18 cellular contexts compared by ENCODE assay signal in the genomic region with DNA sequence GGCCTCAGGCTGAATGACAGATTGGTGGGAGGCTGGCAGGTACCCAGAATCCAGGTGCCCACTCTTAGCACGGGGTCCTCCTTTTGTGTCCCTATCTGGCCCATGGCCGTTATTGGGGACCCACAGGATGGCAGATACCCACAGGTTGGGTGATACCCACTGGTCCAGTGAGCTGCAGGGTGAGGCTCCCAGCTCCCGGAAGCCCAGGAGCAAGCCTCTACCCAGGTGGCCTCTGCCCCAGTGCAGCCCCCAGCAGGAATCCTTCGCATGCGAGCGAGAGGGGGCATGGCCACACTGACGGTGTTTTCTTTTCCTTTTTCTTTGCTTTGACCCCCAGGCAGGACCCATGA.
"Had no signal": no experiment of that assay in that cellular context is flagged by ENCODE, and none has a peak within 500 bp of the region (broad histone marks: within the 10 kb centered on the region; RNA-seq: fewer than 3 reads in every experiment).

No MANE protein-coding gene starts in this region.

- H3K36me3 Mint-ChIP-seq: activated CD4-positive, alpha-beta memory T cell treated with anti-CD3 and anti-CD28 coated beads for 36 hours; activated naive CD4-positive, alpha-beta T cell treated with anti-CD3 and anti-CD28 coated beads, Interleukin-2, amount 50 U/mL, for 24 hours; mesothelial cell of epicardium; naive thymus-derived CD4-positive, alpha-beta T cell had no signal

- H3K4me1 Mint-ChIP-seq: activated CD4-positive, alpha-beta T cell treated with anti-CD3 and anti-CD28 coated beads, Interleukin-2, amount 10 ng/mL, durations not matched to agents 24 days and 14 days; activated naive CD4-positive, alpha-beta T cell treated with anti-CD3 and anti-CD28 coated beads, Interleukin-2, amount 50 U/mL, for 24 hours; activated naive CD8-positive, alpha-beta T cell treated with anti-CD3 and anti-CD28 coated beads, Interleukin-2, amount 50 U/mL, for 24 hours; mesothelial cell of epicardium; naive thymus-derived CD4-positive, alpha-beta T cell had no signal

- H3K27ac ChIP-seq: esophagus muscularis mucosa, foreskin keratinocyte, heart right ventricle, vagina had no signal

- H3K4me1 ChIP-seq: esophagus muscularis mucosa, foreskin keratinocyte, heart right ventricle, vagina had no signal

- H3K4me3 Mint-ChIP-seq: activated CD4-positive, alpha-beta memory T cell treated with anti-CD3 and anti-CD28 coated beads for 36 hours; activated CD4-positive, alpha-beta T cell treated with anti-CD3 and anti-CD28 coated beads, Interleukin-2, amount 10 ng/mL, durations not matched to agents 24 days and 14 days; activated naive CD4-positive, alpha-beta T cell treated with anti-CD3 and anti-CD28 coated beads, Interleukin-2, amount 50 U/mL, for 24 hours; activated naive CD8-positive, alpha-beta T cell treated with anti-CD3 and anti-CD28 coated beads, Interleukin-2, amount 50 U/mL, for 24 hours; mesothelial cell of epicardium; naive thymus-derived CD4-positive, alpha-beta T cell; neural crest cell had no signal

- ATAC-seq: activated naive CD8-positive, alpha-beta T cell treated with anti-CD3 and anti-CD28 coated beads, Interleukin-2, amount 50 U/mL, for 24 hours; foreskin keratinocyte; heart right ventricle; naive thymus-derived CD4-positive, alpha-beta T cell; right cardiac atrium had no signal

- H3K36me3 ChIP-seq: heart right ventricle, vagina had no signal

- H3K4me3 ChIP-seq: esophagus muscularis mucosa, heart right ventricle, vagina had no signal

- H3K9me3 Mint-ChIP-seq: activated CD4-positive, alpha-beta memory T cell treated with anti-CD3 and anti-CD28 coated beads for 36 hours; activated CD4-positive, alpha-beta T cell treated with anti-CD3 and anti-CD28 coated beads, Interleukin-2, amount 10 ng/mL, durations not matched to agents 24 days and 14 days; activated naive CD4-positive, alpha-beta T cell treated with anti-CD3 and anti-CD28 coated beads, Interleukin-2, amount 50 U/mL, for 24 hours; activated naive CD8-positive, alpha-beta T cell treated with anti-CD3 and anti-CD28 coated beads, Interleukin-2, amount 50 U/mL, for 24 hours; activated T-helper 2 cell treated with anti-CD3 and anti-CD28 coated beads, Interferon-gamma antibody, Interleukin-2, Interleukin-4, amounts not matched to agents 10 μg/mL and 5 μg/mL and 100 μg/mL, durations not matched to agents 14 hours and 24 hours and 36 hours; naive thymus-derived CD4-positive, alpha-beta T cell; neural crest cell had no signal

- DNase-seq: activated CD4-positive, alpha-beta memory T cell treated with anti-CD3 and anti-CD28 coated beads for 36 hours; activated CD4-positive, alpha-beta T cell treated with anti-CD3 and anti-CD28 coated beads, Interleukin-2, amount 10 ng/mL, durations not matched to agents 24 days and 14 days; activated naive CD8-positive, alpha-beta T cell treated with anti-CD3 and anti-CD28 coated beads, Interleukin-2, amount 50 U/mL, for 24 hours; activated T-cell treated with anti-CD3 and anti-CD28 coated beads, Interleukin-2, amount 50 U/mL, for 48 hours; amygdala; caudate nucleus; foreskin keratinocyte; heart right ventricle; naive thymus-derived CD4-positive, alpha-beta T cell; right cardiac atrium; stimulated activated naive CD4-positive, alpha-beta T cell; trophoblast cell had no signal

- H3K27me3 ChIP-seq: esophagus muscularis mucosa, foreskin keratinocyte, vagina had no signal

- H3K27ac Mint-ChIP-seq: activated CD4-positive, alpha-beta memory T cell treated with anti-CD3 and anti-CD28 coated beads for 36 hours; activated CD4-positive, alpha-beta T cell treated with anti-CD3 and anti-CD28 coated beads, Interleukin-2, amount 10 ng/mL, durations not matched to agents 24 days and 14 days; activated naive CD4-positive, alpha-beta T cell treated with anti-CD3 and anti-CD28 coated beads, Interleukin-2, amount 50 U/mL, for 24 hours; activated naive CD8-positive, alpha-beta T cell treated with anti-CD3 and anti-CD28 coated beads, Interleukin-2, amount 50 U/mL, for 24 hours; activated T-helper 2 cell treated with anti-CD3 and anti-CD28 coated beads, Interferon-gamma antibody, Interleukin-2, Interleukin-4, amounts not matched to agents 10 μg/mL and 5 μg/mL and 100 μg/mL, durations not matched to agents 14 hours and 24 hours and 36 hours; mesothelial cell of epicardium; naive thymus-derived CD4-positive, alpha-beta T cell had no signal

- H3K9me3 ChIP-seq: esophagus muscularis mucosa, vagina had no signal

- H3K27me3 Mint-ChIP-seq: activated CD4-positive, alpha-beta T cell treated with anti-CD3 and anti-CD28 coated beads, Interleukin-2, amount 10 ng/mL, durations not matched to agents 24 days and 14 days; activated naive CD8-positive, alpha-beta T cell treated with anti-CD3 and anti-CD28 coated beads, Interleukin-2, amount 50 U/mL, for 24 hours had no signal
